In the genomic region with DNA sequence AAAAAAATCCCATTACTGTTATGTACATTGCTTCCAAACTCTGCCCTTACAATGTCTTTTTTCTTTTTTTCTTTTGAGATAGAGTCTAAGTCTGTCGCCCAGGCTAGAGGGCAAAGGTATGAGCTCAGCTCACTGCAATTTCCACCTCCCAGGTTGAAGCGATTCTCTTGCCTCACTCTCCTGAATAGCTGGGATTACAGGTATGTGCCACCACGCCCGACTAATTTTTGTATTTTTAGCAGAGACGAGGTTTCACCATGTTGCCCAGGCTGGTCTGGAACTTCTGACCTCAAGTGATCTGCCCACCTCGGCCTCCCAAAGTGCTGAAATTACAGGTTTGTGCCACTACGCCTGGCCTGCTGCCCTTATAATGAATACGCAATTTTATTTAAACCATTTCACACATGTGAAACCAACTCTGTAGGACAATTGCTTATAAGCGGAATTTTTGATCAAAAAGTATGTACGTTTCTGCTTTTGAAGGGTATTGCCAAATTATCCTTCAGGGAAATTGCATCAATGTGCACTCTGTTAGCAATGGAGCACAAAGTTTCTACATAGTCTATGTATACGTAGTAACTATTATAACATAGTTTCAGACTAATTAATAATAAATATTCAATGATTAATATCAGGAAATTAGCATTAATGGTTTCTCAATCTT, we compare ENCODE assay signal across 19 cellular contexts.
"Had no signal": no experiment of that assay in that cellular context is flagged by ENCODE, and none has a peak within 500 bp of the region (broad histone marks: within the 10 kb centered on the region; RNA-seq: fewer than 3 reads in every experiment).

No MANE protein-coding gene starts in this region.

- H3K4me1 ChIP-seq: prostate gland, tibial nerve, vagina had no signal

- DNase-seq: activated CD4-positive, alpha-beta T cell treated with anti-CD3 and anti-CD28 coated beads, Interleukin-2, amount 10 ng/mL, durations not matched to agents 7 days and 5 days; activated CD8-positive, alpha-beta memory T cell treated with anti-CD3 and anti-CD28 coated beads for 24 hours; activated CD8-positive, alpha-beta memory T cell treated with anti-CD3 and anti-CD28 coated beads, Interleukin-2, amount 50 U/mL, for 48 hours; activated effector memory CD4-positive, alpha-beta T cell treated with Interleukin-2 at 50 U/mL for 16 hours; activated naive CD4-positive, alpha-beta T cell treated with anti-CD3 and anti-CD28 coated beads, Interleukin-2, amount 50 U/mL, for 16 hours; activated T-cell treated with anti-CD3 and anti-CD28 coated beads, Interleukin-2, amount 50 U/mL, for 48 hours; aorta; cerebellar nuclear complex; cortex of kidney; esophagus squamous epithelium; mammary epithelial cell; right cardiac atrium; stimulated activated naive CD8-positive, alpha-beta T cell treated with anti-CD3 and anti-CD28 coated beads, Interleukin-15, Interleukin-2, amounts not matched to agents 100 U/mL and 50 U/mL, for 24 hours; substantia nigra; T1000 had no signal

- H3K27ac ChIP-seq: prostate gland, tibial nerve, vagina had no signal

- H3K4me3 ChIP-seq: esophagus squamous epithelium, prostate gland, tibial nerve, vagina had no signal

- H3K9me3 ChIP-seq: esophagus squamous epithelium, prostate gland, tibial nerve, vagina had no signal

- H3K27me3 ChIP-seq: esophagus squamous epithelium, tibial nerve, vagina had no signal

- ATAC-seq: left lobe of liver; right cardiac atrium; stimulated activated naive CD8-positive, alpha-beta T cell treated with anti-CD3 and anti-CD28 coated beads, Interleukin-15, Interleukin-2, amounts not matched to agents 100 U/mL and 50 U/mL, for 24 hours had no signal

- H3K36me3 ChIP-seq: esophagus squamous epithelium, prostate gland, tibial nerve, vagina had no signal
